ENCODE assay signal across 8 cellular contexts in genomic region chr17:75289832-75290337, GRCh38. TPM values are rescaled to one million over a fixed set of nuclear protein-coding genes. Genes with fewer than 3 reads are reported as not detected.
DNase-seq lines count a peak whose midpoint lies in the region; ATAC-seq and TF ChIP-seq lines count a peak whose summit lies in the region.

No MANE protein-coding gene starts in this region.

- H4K20me1 ChIP-seq in Loucy (ENCODE audit: insufficient read depth, low read length, poor library complexity, severe bottlenecking): no peaks in the 10 kb centered on the region

- 72 to 78% methylated on average over 23 to 25 of the region's 26 CpGs for WGBS in ectodermal cell, 2 experiments

- H3K4me3 ChIP-seq in Loucy (ENCODE audit: low read length, poor library complexity, severe bottlenecking): peak overlapping the region; percentile 81
- H3K4me3 ChIP-seq in ectodermal cell (ENCODE audit: insufficient read depth, low read depth, low read length): peak overlapping the region; percentile 88

- DNase-seq in AML-193 (lab: John Stamatoyannopoulos, UW) (peak; percentile 96 to 97), midbrain (lab: John Stamatoyannopoulos, UW) (peak; percentile 58), GOT3 (lab: John Stamatoyannopoulos, UW) (no peak)
- peak; percentile 43 to 48 for DNase-seq in stimulated activated CD8-positive, alpha-beta memory T cell treated with anti-CD3 and anti-CD28 coated beads, Interleukin-4, amount 100 ng/mL, for 4 hours (ENCODE audit: low read depth in 2 of 2, low spot score in 1 of 2)

- H3K4me1 ChIP-seq in Loucy (ENCODE audit: insufficient read depth, low read length, poor library complexity, severe bottlenecking) (peaks cover 10% of the 10 kb centered on the region), ectodermal cell (ENCODE audit: control insufficient read depth, insufficient read depth, low read length) (no peaks in the 10 kb centered on the region)

- peak overlapping the region; percentile 70 for H3K4me2 ChIP-seq in Loucy (ENCODE audit: low read depth, low read length, poor library complexity, severe bottlenecking)

- H3K36me3 ChIP-seq in Loucy (ENCODE audit: insufficient read depth, low read length): peaks cover 5% of the 10 kb centered on the region; the same call in 1 of the 2 replicates
- H3K36me3 ChIP-seq in ectodermal cell (ENCODE audit: control insufficient read depth, insufficient read depth, low read length): no peaks in the 10 kb centered on the region

- H3K27me3 ChIP-seq in Loucy (ENCODE audit: insufficient read depth, low read length, poor library complexity, severe bottlenecking) (no peaks in the 10 kb centered on the region), ectodermal cell (ENCODE audit: control insufficient read depth, insufficient read depth, low read length, poor library complexity, severe bottlenecking) (peaks cover 18% of the 10 kb centered on the region)

- H3K9ac ChIP-seq in Loucy (ENCODE audit: low read depth, low read length, poor library complexity, severe bottlenecking): peak overlapping the region; percentile 72

- peak overlapping the region; percentile 91 for H2AFZ ChIP-seq in Loucy (ENCODE audit: low read length)

- no peak overlapping the region for H3K27ac ChIP-seq in ectodermal cell (ENCODE audit: insufficient read depth, low read depth, low read length, poor library complexity, severe bottlenecking)

- H3F3A ChIP-seq in Loucy (ENCODE audit: low read depth): 0 out of 2 replicates have a peak, but pooled peaks cover 4% of the 10 kb centered on the region

- peaks cover 20% of the 10 kb centered on the region; the same call in 1 of the 2 replicates for H3K79me2 ChIP-seq in Loucy (ENCODE audit: insufficient read depth, low read length)

- 0 out of 2 replicates have a peak, but pooled peaks have one; percentile 19 for TF ChIP-seq CTCF in Loucy (conservative IDR thresholded peaks at IDR 0.05; ENCODE audit: low read length)

- ATAC-seq in GM18909 (IDR thresholded peaks at IDR 0.05; ENCODE audit: poor library complexity, unreplicated experiment): peak; percentile 27
- peak; percentile 18 to 24 for ATAC-seq in activated CD4-positive, CD25-positive, alpha-beta regulatory T cell treated with anti-CD3 and anti-CD28 coated beads, Interleukin-2, amount 50 U/mL, for 24 hours

- H3K9me3 ChIP-seq in Loucy (ENCODE audit: insufficient read depth, low read depth, low read length): no peaks in the 10 kb centered on the region
- H3K9me3 ChIP-seq in ectodermal cell (ENCODE audit: control insufficient read depth, low read length): no peaks in the 10 kb centered on the region

- H3K9me2 ChIP-seq in Loucy (replicated peaks; ENCODE audit: low read depth, low read length): no peaks in the 10 kb centered on the region

RNA-seq across cellular contexts. Expression of gene SLC25A19, which starts 0.7 kb away (rescaled TPM):
- 7.2 TPM for polyA plus RNA-seq in ectodermal cell (2013, experiment 1 of 4)
- 7.6 TPM for polyA plus RNA-seq in ectodermal cell (2013, experiment 2 of 4)
- 5.6 TPM for polyA plus RNA-seq in ectodermal cell (2013, experiment 3 of 4)
- polyA plus RNA-seq in ectodermal cell (2013, experiment 4 of 4): 4.5 TPM

RNA-seq across cellular contexts. Expression of gene MIF4GD, which starts 18.9 kb away (rescaled TPM):
- polyA plus RNA-seq in ectodermal cell (2013, experiment 1 of 4): 26.7 TPM
- polyA plus RNA-seq in ectodermal cell (2013, experiment 2 of 4): 30.7 TPM
- polyA plus RNA-seq in ectodermal cell (2013, experiment 3 of 4): 26.4 TPM
- polyA plus RNA-seq in ectodermal cell (2013, experiment 4 of 4): 28.5 TPM

RNA-seq across cellular contexts. Expression of gene MRPS7, which starts 28.2 kb away (rescaled TPM):
- 99.9 TPM for polyA plus RNA-seq in ectodermal cell (2013, experiment 1 of 4)
- polyA plus RNA-seq in ectodermal cell (2013, experiment 2 of 4): 102 TPM
- 86.5 TPM for polyA plus RNA-seq in ectodermal cell (2013, experiment 3 of 4)
- 87.3 TPM for polyA plus RNA-seq in ectodermal cell (2013, experiment 4 of 4)

RNA-seq across cellular contexts. Expression of gene GGA3, which starts 28.5 kb away (rescaled TPM):
- 60.3 TPM for polyA plus RNA-seq in ectodermal cell (2013, experiment 1 of 4)
- 61.8 TPM for polyA plus RNA-seq in ectodermal cell (2013, experiment 2 of 4)
- polyA plus RNA-seq in ectodermal cell (2013, experiment 3 of 4): 42.9 TPM
- 36.8 TPM for polyA plus RNA-seq in ectodermal cell (2013, experiment 4 of 4)
